Comparison of ENCODE assay signal across 1 cellular context in the genomic region with DNA sequence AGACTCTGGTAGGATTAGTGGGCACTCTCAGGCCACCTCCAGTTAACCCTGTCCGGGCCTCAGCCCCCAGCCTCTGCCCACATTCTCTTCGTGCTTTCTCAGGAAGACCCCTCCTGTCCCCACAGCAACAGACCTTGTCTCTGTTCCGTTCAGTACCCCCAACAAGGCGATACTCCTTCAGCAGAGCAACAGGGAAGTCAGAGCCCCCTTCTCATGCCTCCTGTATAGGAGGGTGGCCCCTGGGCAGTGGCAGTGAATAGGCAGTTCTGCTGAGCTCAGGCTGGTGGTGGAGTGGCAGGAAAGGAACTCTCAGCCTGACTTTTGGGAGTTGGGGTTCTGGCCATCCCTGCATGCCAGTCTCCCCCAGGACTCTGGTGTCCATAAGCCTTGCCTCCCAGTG.
TF ChIP-seq lines count a peak whose summit lies in the region.

No MANE protein-coding gene starts in this region.

TF ChIP-seq in A549, 52 proteins besides CTCF, POLR2A, EP300 and RAD21:
- TF ChIP-seq, protein P1, sequence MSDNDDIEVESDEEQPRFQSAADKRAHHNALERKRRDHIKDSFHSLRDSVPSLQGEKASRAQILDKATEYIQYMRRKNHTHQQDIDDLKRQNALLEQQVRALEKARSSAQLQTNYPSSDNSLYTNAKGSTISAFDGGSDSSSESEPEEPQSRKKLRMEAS (IDR thresholded peaks at IDR 0.05): no peak
- no peak for TF ChIP-seq PHF8 (IDR thresholded peaks at IDR 0.05; ENCODE audit: borderline replicate concordance, low read depth)
- no peak for TF ChIP-seq ESRRA (IDR thresholded peaks at IDR 0.05; ENCODE audit: borderline replicate concordance, low read length)
- no peak for TF ChIP-seq EHF (CRISPR knock-in tag; IDR thresholded peaks at IDR 0.05)
- TF ChIP-seq, protein P2, sequence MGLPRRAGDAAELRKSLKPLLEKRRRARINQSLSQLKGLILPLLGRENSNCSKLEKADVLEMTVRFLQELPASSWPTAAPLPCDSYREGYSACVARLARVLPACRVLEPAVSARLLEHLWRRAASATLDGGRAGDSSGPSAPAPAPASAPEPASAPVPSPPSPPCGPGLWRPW (IDR thresholded peaks at IDR 0.05): no peak
- TF ChIP-seq ZFP36 (IDR thresholded peaks at IDR 0.05; ENCODE audit: borderline replicate concordance, partially characterized antibody): no peak
- TF ChIP-seq, protein P3, sequence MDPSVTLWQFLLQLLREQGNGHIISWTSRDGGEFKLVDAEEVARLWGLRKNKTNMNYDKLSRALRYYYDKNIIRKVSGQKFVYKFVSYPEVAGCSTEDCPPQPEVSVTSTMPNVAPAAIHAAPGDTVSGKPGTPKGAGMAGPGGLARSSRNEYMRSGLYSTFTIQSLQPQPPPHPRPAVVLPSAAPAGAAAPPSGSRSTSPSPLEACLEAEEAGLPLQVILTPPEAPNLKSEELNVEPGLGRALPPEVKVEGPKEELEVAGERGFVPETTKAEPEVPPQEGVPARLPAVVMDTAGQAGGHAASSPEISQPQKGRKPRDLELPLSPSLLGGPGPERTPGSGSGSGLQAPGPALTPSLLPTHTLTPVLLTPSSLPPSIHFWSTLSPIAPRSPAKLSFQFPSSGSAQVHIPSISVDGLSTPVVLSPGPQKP (IDR thresholded peaks at IDR 0.05; ENCODE audit: low read depth, low read length): no peak
- no peak for TF ChIP-seq KDM5A (IDR thresholded peaks at IDR 0.05)
- TF ChIP-seq HEYL (CRISPR knock-in tag; IDR thresholded peaks at IDR 0.05): no peak
- TF ChIP-seq GATA3 (IDR thresholded peaks at IDR 0.05; ENCODE audit: borderline replicate concordance): no peak
- TF ChIP-seq, protein P4, sequence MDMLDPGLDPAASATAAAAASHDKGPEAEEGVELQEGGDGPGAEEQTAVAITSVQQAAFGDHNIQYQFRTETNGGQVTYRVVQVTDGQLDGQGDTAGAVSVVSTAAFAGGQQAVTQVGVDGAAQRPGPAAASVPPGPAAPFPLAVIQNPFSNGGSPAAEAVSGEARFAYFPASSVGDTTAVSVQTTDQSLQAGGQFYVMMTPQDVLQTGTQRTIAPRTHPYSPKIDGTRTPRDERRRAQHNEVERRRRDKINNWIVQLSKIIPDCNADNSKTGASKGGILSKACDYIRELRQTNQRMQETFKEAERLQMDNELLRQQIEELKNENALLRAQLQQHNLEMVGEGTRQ (IDR thresholded peaks at IDR 0.05): no peak
- TF ChIP-seq, protein P5, sequence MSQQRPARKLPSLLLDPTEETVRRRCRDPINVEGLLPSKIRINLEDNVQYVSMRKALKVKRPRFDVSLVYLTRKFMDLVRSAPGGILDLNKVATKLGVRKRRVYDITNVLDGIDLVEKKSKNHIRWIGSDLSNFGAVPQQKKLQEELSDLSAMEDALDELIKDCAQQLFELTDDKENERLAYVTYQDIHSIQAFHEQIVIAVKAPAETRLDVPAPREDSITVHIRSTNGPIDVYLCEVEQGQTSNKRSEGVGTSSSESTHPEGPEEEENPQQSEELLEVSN (IDR thresholded peaks at IDR 0.05; ENCODE audit: borderline replicate concordance, low read depth): no peak
- no peak for TF ChIP-seq CHD4 (IDR thresholded peaks at IDR 0.05; ENCODE audit: borderline replicate concordance)
- no peak for TF ChIP-seq FOSB (CRISPR knock-in tag; IDR thresholded peaks at IDR 0.05)
- no peak for TF ChIP-seq FOXS1 (CRISPR knock-in tag; IDR thresholded peaks at IDR 0.05)
- TF ChIP-seq CBX2 (IDR thresholded peaks at IDR 0.05; ENCODE audit: borderline replicate concordance, low read depth): no peak
- TF ChIP-seq NR3C1 (IDR thresholded peaks at IDR 0.05): no peak
- no peak for TF ChIP-seq ZC3H11A (IDR thresholded peaks at IDR 0.05)
